Comparison of ENCODE assay signal across 15 cellular contexts in the genomic region with DNA sequence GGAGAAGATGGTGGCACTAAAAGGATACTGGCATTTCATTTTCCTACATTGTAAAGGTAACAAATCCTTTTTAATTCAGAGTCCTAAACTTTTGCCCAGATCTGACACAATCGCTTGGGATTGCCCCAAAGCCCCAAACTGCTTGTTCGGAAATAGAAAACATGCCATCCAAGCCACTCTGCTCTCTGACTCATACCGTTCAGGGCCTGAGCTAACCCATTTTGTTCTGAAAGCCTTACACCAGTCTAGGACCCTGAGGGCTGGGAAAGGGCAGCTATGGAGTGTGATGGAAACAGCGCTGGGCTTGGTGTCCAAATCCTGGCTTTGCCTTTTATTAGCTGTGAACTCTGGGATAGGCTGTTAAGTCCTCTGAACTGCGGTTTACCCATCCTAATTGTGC.
A peak's percentile ranks its signal among the peaks of the same experiment; 100 is the strongest.
DNase-seq lines count a peak whose midpoint lies in the region; ATAC-seq and TF ChIP-seq lines count a peak whose summit lies in the region.
"Had no signal": no experiment of that assay in that cellular context is flagged by ENCODE, and none has a peak within 500 bp of the region (broad histone marks: within the 10 kb centered on the region; RNA-seq: fewer than 3 reads in every experiment).

No MANE protein-coding gene starts in this region.

- DNase-seq in MCF 10A (ENCODE audit: unreplicated experiment) = peak; percentile 90
- DNase-seq in breast epithelium (ENCODE audit: low spot score in 2 of 2) = no peak
- DNase-seq in ascending aorta (ENCODE audit: low spot score in 2 of 2) = peak; percentile 15 to 90
- DNase-seq in iris pigment epithelial cell (ENCODE audit: low read depth) = peak; percentile 88
- DNase-seq in tibial nerve (ENCODE audit: low spot score in 2 of 2) = no peak
- DNase-seq in activated T-helper 1 cell treated with anti-CD3 and anti-CD28 coated beads, Interleukin-12 subunit alpha, Interleukin-12 subunit beta, Interleukin-2, Interleukin-4 antibody, amounts not matched to agents 30 ng/mL and 10 ng/mL and 1 ng/mL, durations not matched to agents 14 hours and 24 hours and 36 hours (ENCODE audit: low spot score) = no peak
- DNase-seq: COR-L47, glutamatergic neuron, left cardiac atrium, natural killer cell, NCI-H1436 treated with DMSO at 0.1 percent for 48 hours, RPMI8226 had no signal

- no TSS peak for BruUV-seq in MCF 10A (replicated peaks; lab: Mats Ljungman, UMichigan)

- H3K4me3 Mint-ChIP-seq in MCF 10A (ENCODE audit: unreplicated experiment) = no peak overlapping the region
- H3K4me3 Mint-ChIP-seq in activated T-helper 1 cell treated with anti-CD3 and anti-CD28 coated beads, Interleukin-12 subunit alpha, Interleukin-12 subunit beta, Interleukin-2, Interleukin-4 antibody, amounts not matched to agents 30 ng/mL and 10 ng/mL and 1 ng/mL, durations not matched to agents 14 hours and 24 hours and 36 hours = no peak overlapping the region
- H3K4me3 Mint-ChIP-seq: natural killer cell had no signal

- intact Hi-C loops in MCF 10A (cut with micrococcal nuclease) = loop anchor here (2.0 to 10.0 kb wide), 4 partner anchors 73 to 352 kb away; a partner anchor contains a TSS
- intact Hi-C loops in breast epithelium (cut with DNase I; ENCODE audit: low total_unique reads) = no loop called here
- intact Hi-C loops in ascending aorta (cut with DNase I) = loop anchor here (2.0 to 5.0 kb wide), 4 partner anchors 62 to 269 kb away; a partner anchor contains a TSS
- intact Hi-C loops in activated T-helper 1 cell treated with anti-CD3 and anti-CD28 coated beads, Interleukin-12 subunit alpha, Interleukin-12 subunit beta, Interleukin-2, Interleukin-4 antibody, amounts not matched to agents 30 ng/mL and 10 ng/mL and 1 ng/mL, durations not matched to agents 14 hours and 24 hours and 36 hours (cut with micrococcal nuclease) = no loop called here

- 67 to 73% methylated on average over 5 of the region's 5 CpGs for WGBS in tibial nerve, 2 donors

- peak overlapping the region; percentile 82 for H3K27ac Mint-ChIP-seq in MCF 10A (ENCODE audit: low read depth, unreplicated experiment)
- no peak overlapping the region for H3K27ac Mint-ChIP-seq in activated T-helper 1 cell treated with anti-CD3 and anti-CD28 coated beads, Interleukin-12 subunit alpha, Interleukin-12 subunit beta, Interleukin-2, Interleukin-4 antibody, amounts not matched to agents 30 ng/mL and 10 ng/mL and 1 ng/mL, durations not matched to agents 14 hours and 24 hours and 36 hours
- H3K27ac Mint-ChIP-seq: natural killer cell had no signal

- H3K4me3 ChIP-seq in breast epithelium (no peak overlapping the region), ascending aorta (no peak overlapping the region), tibial nerve (no peak overlapping the region)

- TF ChIP-seq POLR2A in breast epithelium (IDR thresholded peaks at IDR 0.05) (no peak), tibial nerve (IDR thresholded peaks at IDR 0.05) (no peak)

- TF ChIP-seq CTCF in MCF 10A (IDR thresholded peaks at IDR 0.05; ENCODE audit: unreplicated experiment) (no peak), breast epithelium (IDR thresholded peaks at IDR 0.05) (no peak), ascending aorta (IDR thresholded peaks at IDR 0.05) (no peak), tibial nerve (IDR thresholded peaks at IDR 0.05) (no peak)

- H3K9me3 ChIP-seq in breast epithelium = no peaks in the 10 kb centered on the region
- no peaks in the 10 kb centered on the region for H3K9me3 ChIP-seq in ascending aorta
- H3K9me3 ChIP-seq in tibial nerve = no peaks in the 10 kb centered on the region

- no peaks in the 10 kb centered on the region for H3K9me3 Mint-ChIP-seq in MCF 10A (ENCODE audit: unreplicated experiment)
- H3K9me3 Mint-ChIP-seq in activated T-helper 1 cell treated with anti-CD3 and anti-CD28 coated beads, Interleukin-12 subunit alpha, Interleukin-12 subunit beta, Interleukin-2, Interleukin-4 antibody, amounts not matched to agents 30 ng/mL and 10 ng/mL and 1 ng/mL, durations not matched to agents 14 hours and 24 hours and 36 hours = no peaks in the 10 kb centered on the region
- H3K9me3 Mint-ChIP-seq: natural killer cell had no signal

- CTCF ChIA-PET in MCF 10A (lab: Yijun Ruan, JAX) = interaction anchor here (1.0 to 1.8 kb wide), 2 partner anchors 93 to 115 kb away, joined by 4 to 7 read pairs; no protein-coding TSS in a partner anchor

- POLR2A ChIA-PET in MCF 10A (lab: Yijun Ruan, JAX) = interaction anchor here (0.6 to 2.6 kb wide), 16 partner anchors 9 to 184 kb away, joined by 3 to 22 read pairs (median 6); no protein-coding TSS in a partner anchor

- H3K4me1 Mint-ChIP-seq in MCF 10A (ENCODE audit: insufficient read depth, unreplicated experiment) = peaks cover 54% of the 10 kb centered on the region
- H3K4me1 Mint-ChIP-seq in activated T-helper 1 cell treated with anti-CD3 and anti-CD28 coated beads, Interleukin-12 subunit alpha, Interleukin-12 subunit beta, Interleukin-2, Interleukin-4 antibody, amounts not matched to agents 30 ng/mL and 10 ng/mL and 1 ng/mL, durations not matched to agents 14 hours and 24 hours and 36 hours (ENCODE audit: low read depth) = no peaks in the 10 kb centered on the region
- H3K4me1 Mint-ChIP-seq: natural killer cell had no signal

- H3K36me3 ChIP-seq in breast epithelium = no peaks in the 10 kb centered on the region
- no peaks in the 10 kb centered on the region for H3K36me3 ChIP-seq in ascending aorta
- H3K36me3 ChIP-seq in tibial nerve = no peaks in the 10 kb centered on the region

- H3K27me3 Mint-ChIP-seq in MCF 10A (ENCODE audit: insufficient read depth, unreplicated experiment) = no peaks in the 10 kb centered on the region
- H3K27me3 Mint-ChIP-seq in activated T-helper 1 cell treated with anti-CD3 and anti-CD28 coated beads, Interleukin-12 subunit alpha, Interleukin-12 subunit beta, Interleukin-2, Interleukin-4 antibody, amounts not matched to agents 30 ng/mL and 10 ng/mL and 1 ng/mL, durations not matched to agents 14 hours and 24 hours and 36 hours (ENCODE audit: insufficient read depth) = no peaks in the 10 kb centered on the region

- H3K27ac ChIP-seq in breast epithelium (peak overlapping the region in 1 of 2 donors; percentile 75), ascending aorta (peak overlapping the region; percentile 80 to 85), tibial nerve (peak overlapping the region in 3 of 4 donors; percentile 37 to 89 (median 88))
- H3K27ac ChIP-seq: 22Rv1 had no signal

- H3K36me3 Mint-ChIP-seq in MCF 10A (ENCODE audit: insufficient read depth, unreplicated experiment) = peaks cover 9% of the 10 kb centered on the region
- H3K36me3 Mint-ChIP-seq in activated T-helper 1 cell treated with anti-CD3 and anti-CD28 coated beads, Interleukin-12 subunit alpha, Interleukin-12 subunit beta, Interleukin-2, Interleukin-4 antibody, amounts not matched to agents 30 ng/mL and 10 ng/mL and 1 ng/mL, durations not matched to agents 14 hours and 24 hours and 36 hours (ENCODE audit: low read depth) = no peaks in the 10 kb centered on the region
- H3K36me3 Mint-ChIP-seq: natural killer cell had no signal

- no peak for ATAC-seq in GM19467 (IDR thresholded peaks at IDR 0.05; ENCODE audit: unreplicated experiment)
- no peak for ATAC-seq in HG02763 (IDR thresholded peaks at IDR 0.05; ENCODE audit: unreplicated experiment)
- ATAC-seq: left cardiac atrium, natural killer cell had no signal

- peak in 1 of 2 donors; percentile 13 for TF ChIP-seq EP300 in tibial nerve (IDR thresholded peaks at IDR 0.05)

- H3K27me3 ChIP-seq in breast epithelium (no peaks in the 10 kb centered on the region), ascending aorta (no peaks in the 10 kb centered on the region), tibial nerve (no peaks in the 10 kb centered on the region)

- H3K4me1 ChIP-seq in breast epithelium (no peaks in the 10 kb centered on the region), ascending aorta (peaks cover 0 to 47% of the 10 kb centered on the region in 2 donors), tibial nerve (peaks cover 0 to 50% (median 20%) of the 10 kb centered on the region in 4 donors)

Comparison
In these comparisons a context has a peak if more than half of its experiments do, and no peak if none do; other contexts are left out.
1. DNase-seq: peak in MCF 10A (single experiment), ascending aorta (2 of 2) and iris pigment epithelial cell (single experiment); none in breast epithelium (0 of 2), tibial nerve (0 of 2) and activated T-helper 1 cell treated with anti-CD3 and anti-CD28 coated beads, Interleukin-12 subunit alpha, Interleukin-12 subunit beta, Interleukin-2, Interleukin-4 antibody, amounts not matched to agents 30 ng/mL and 10 ng/mL and 1 ng/mL, durations not matched to agents 14 hours and 24 hours and 36 hours (single experiment).
2. intact Hi-C loops: an anchor here in MCF 10A (2.0 to 10.0 kb wide) and ascending aorta (2.0 to 5.0 kb wide); none called in breast epithelium and activated T-helper 1 cell treated with anti-CD3 and anti-CD28 coated beads, Interleukin-12 subunit alpha, Interleukin-12 subunit beta, Interleukin-2, Interleukin-4 antibody, amounts not matched to agents 30 ng/mL and 10 ng/mL and 1 ng/mL, durations not matched to agents 14 hours and 24 hours and 36 hours.